Comparison of ENCODE assay signal across 17 cellular contexts in genomic region chr12:113857371-113857770, GRCh38.
"Had no signal": no experiment of that assay in that cellular context is flagged by ENCODE, and none has a peak within 500 bp of the region (broad histone marks: within the 10 kb centered on the region; RNA-seq: fewer than 3 reads in every experiment).

No MANE protein-coding gene starts in this region.

- DNase-seq: activated B cell treated with CpG ODN at 0.5 μM for 24 hours; activated CD4-positive, alpha-beta T cell treated with anti-CD3 and anti-CD28 coated beads, Interleukin-2, amount 10 ng/mL, durations not matched to agents 24 days and 14 days; activated CD8-positive, alpha-beta memory T cell treated with anti-CD3 and anti-CD28 coated beads for 24 hours; activated naive CD8-positive, alpha-beta T cell treated with anti-CD3 and anti-CD28 coated beads for 36 hours; brain microvascular endothelial cell; effector memory CD8-positive, alpha-beta T cell; foreskin melanocyte; head of caudate nucleus; kidney glomerular epithelial cell; mesenchymal stem cell; naive thymus-derived CD8-positive, alpha-beta T cell; stimulated activated CD4-positive, alpha-beta T cell treated with anti-CD3 and anti-CD28 coated beads, Interleukin-12 subunit alpha, Interleukin-12 subunit beta, amount 100 ng/mL, for 4 hours; stimulated activated CD4-positive, alpha-beta T cell treated with anti-CD3 and anti-CD28 coated beads, Interleukin-2, amount 100 ng/mL, for 24 hours; upper lobe of right lung had no signal

- H3K27ac ChIP-seq: brain microvascular endothelial cell, epithelial cell of prostate, neutrophil, thoracic aorta, upper lobe of right lung had no signal

- H3K9me3 ChIP-seq: neutrophil, thoracic aorta, upper lobe of right lung had no signal

- H3K27me3 ChIP-seq: brain microvascular endothelial cell, neutrophil, upper lobe of right lung had no signal

- H3K4me3 ChIP-seq: thoracic aorta, upper lobe of right lung had no signal

- H3K4me1 ChIP-seq: upper lobe of right lung had no signal

- H3K36me3 ChIP-seq: brain microvascular endothelial cell, neutrophil had no signal
